28 cellular contexts compared by ENCODE assay signal in genomic region chr1:56125316-56125715, GRCh38.
"Had no signal": no experiment of that assay in that cellular context is flagged by ENCODE, and none has a peak within 500 bp of the region (broad histone marks: within the 10 kb centered on the region; RNA-seq: fewer than 3 reads in every experiment).

No MANE protein-coding gene starts in this region.

- H3K27me3 ChIP-seq: brain microvascular endothelial cell, colonic mucosa, dorsolateral prefrontal cortex, esophagus squamous epithelium, neutrophil, ovary, right atrium auricular region, stomach, suprapubic skin, transverse colon had no signal

- H3K27me3 Mint-ChIP-seq: central memory CD8-positive, alpha-beta T cell; effector memory CD8-positive, alpha-beta T cell had no signal

- H3K4me1 ChIP-seq: colonic mucosa, esophagus squamous epithelium, lower lobe of right lung, prostate gland, right atrium auricular region, stomach, suprapubic skin, transverse colon had no signal

- H3K4me3 ChIP-seq: colonic mucosa, dorsolateral prefrontal cortex, esophagus squamous epithelium, lower lobe of right lung, ovary, prostate gland, right atrium auricular region, stomach, suprapubic skin, transverse colon had no signal

- H3K4me3 Mint-ChIP-seq: activated CD8-positive, alpha-beta T cell treated with anti-CD3 and anti-CD28 coated beads, Interleukin-2, amount 10 ng/mL, durations not matched to agents 7 days and 5 days; activated T-helper 1 cell treated with anti-CD3 and anti-CD28 coated beads, Interleukin-12 subunit alpha, Interleukin-12 subunit beta, Interleukin-2, Interleukin-4 antibody, amounts not matched to agents 30 ng/mL and 10 ng/mL and 1 ng/mL, durations not matched to agents 14 hours and 24 hours and 36 hours; central memory CD8-positive, alpha-beta T cell; effector memory CD8-positive, alpha-beta T cell; naive thymus-derived CD8-positive, alpha-beta T cell; stimulated activated effector memory CD8-positive, alpha-beta T cell treated with anti-CD3 and anti-CD28 coated beads, Interleukin-12 subunit alpha, Interleukin-12 subunit beta, amount 100 ng/mL, for 72 hours had no signal

- H3K36me3 ChIP-seq: brain microvascular endothelial cell, colonic mucosa, esophagus squamous epithelium, lower lobe of right lung, neutrophil, ovary, prostate gland, right atrium auricular region, stomach, suprapubic skin, transverse colon had no signal

- ATAC-seq: activated CD8-positive, alpha-beta T cell treated with anti-CD3 and anti-CD28 coated beads, Interleukin-2, amount 10 ng/mL, durations not matched to agents 7 days and 5 days; activated naive CD4-positive, alpha-beta T cell treated with anti-CD3 and anti-CD28 coated beads, Interleukin-2, amount 50 U/mL, for 72 hours; effector memory CD8-positive, alpha-beta T cell; lower lobe of right lung; naive thymus-derived CD8-positive, alpha-beta T cell; stimulated activated effector memory CD8-positive, alpha-beta T cell treated with anti-CD3 and anti-CD28 coated beads, Interleukin-12 subunit alpha, Interleukin-12 subunit beta, amount 100 ng/mL, for 72 hours had no signal

- FAIRE-seq: endothelial cell of umbilical vein, keratinocyte, TTC549, urothelium cell line had no signal

- H3K4me1 Mint-ChIP-seq: central memory CD8-positive, alpha-beta T cell; naive thymus-derived CD8-positive, alpha-beta T cell; stimulated activated effector memory CD8-positive, alpha-beta T cell treated with anti-CD3 and anti-CD28 coated beads, Interleukin-12 subunit alpha, Interleukin-12 subunit beta, amount 100 ng/mL, for 72 hours had no signal

- H3K36me3 Mint-ChIP-seq: activated naive CD4-positive, alpha-beta T cell treated with anti-CD3 and anti-CD28 coated beads, Interleukin-2, amount 50 U/mL, for 72 hours; naive thymus-derived CD8-positive, alpha-beta T cell; stimulated activated effector memory CD8-positive, alpha-beta T cell treated with anti-CD3 and anti-CD28 coated beads, Interleukin-12 subunit alpha, Interleukin-12 subunit beta, amount 100 ng/mL, for 72 hours had no signal

- H3K9me3 ChIP-seq: colonic mucosa, lower lobe of right lung, neutrophil, ovary, prostate gland, right atrium auricular region, suprapubic skin had no signal

- H3K27ac ChIP-seq: brain microvascular endothelial cell, colonic mucosa, dorsolateral prefrontal cortex, esophagus squamous epithelium, lower lobe of right lung, neutrophil, ovary, prostate gland, right atrium auricular region, stomach, suprapubic skin, transverse colon had no signal

- H3K9me3 Mint-ChIP-seq: activated T-helper 1 cell treated with anti-CD3 and anti-CD28 coated beads, Interleukin-12 subunit alpha, Interleukin-12 subunit beta, Interleukin-2, Interleukin-4 antibody, amounts not matched to agents 30 ng/mL and 10 ng/mL and 1 ng/mL, durations not matched to agents 14 hours and 24 hours and 36 hours; central memory CD8-positive, alpha-beta T cell; effector memory CD8-positive, alpha-beta T cell had no signal

- DNase-seq: activated CD4-positive, alpha-beta T cell treated with anti-CD3 and anti-CD28 coated beads for 1 hour; activated CD4-positive, alpha-beta T cell treated with anti-CD3 and anti-CD28 coated beads, Interleukin-2, amount 50 U/mL, for 1 hour; activated CD8-positive, alpha-beta T cell treated with anti-CD3 and anti-CD28 coated beads, Interleukin-2, amount 10 ng/mL, durations not matched to agents 7 days and 5 days; activated gamma-delta T cell treated with Interleukin-2 at 50 U/mL for 16 hours; aorta; brain microvascular endothelial cell; colonic mucosa; dorsolateral prefrontal cortex; effector memory CD8-positive, alpha-beta T cell; esophagus squamous epithelium; lower lobe of right lung; naive thymus-derived CD8-positive, alpha-beta T cell; ovary; stomach; T-helper 1 cell; transverse colon had no signal

- H3K27ac Mint-ChIP-seq: activated CD8-positive, alpha-beta T cell treated with anti-CD3 and anti-CD28 coated beads, Interleukin-2, amount 10 ng/mL, durations not matched to agents 7 days and 5 days; activated naive CD4-positive, alpha-beta T cell treated with anti-CD3 and anti-CD28 coated beads, Interleukin-2, amount 50 U/mL, for 72 hours; activated T-helper 1 cell treated with anti-CD3 and anti-CD28 coated beads, Interleukin-12 subunit alpha, Interleukin-12 subunit beta, Interleukin-2, Interleukin-4 antibody, amounts not matched to agents 30 ng/mL and 10 ng/mL and 1 ng/mL, durations not matched to agents 14 hours and 24 hours and 36 hours; effector memory CD8-positive, alpha-beta T cell; naive thymus-derived CD8-positive, alpha-beta T cell; stimulated activated effector memory CD8-positive, alpha-beta T cell treated with anti-CD3 and anti-CD28 coated beads, Interleukin-12 subunit alpha, Interleukin-12 subunit beta, amount 100 ng/mL, for 72 hours had no signal
